ENCODE assay signal across 21 cellular contexts in genomic region chr4:1655081-1655480, GRCh38. TPM values are rescaled to one million over a fixed set of nuclear protein-coding genes. Genes with fewer than 3 reads are reported as not detected.
A peak's percentile ranks its signal among the peaks of the same experiment; 100 is the strongest.
DNase-seq lines count a peak whose midpoint lies in the region; ATAC-seq, FAIRE-seq and TF ChIP-seq lines count a peak whose summit lies in the region.
"Had no signal": no experiment of that assay in that cellular context is flagged by ENCODE, and none has a peak within 500 bp of the region (broad histone marks: within the 10 kb centered on the region; RNA-seq: fewer than 3 reads in every experiment).

No MANE protein-coding gene starts in this region.

- H3K36me3 ChIP-seq in K562 (ENCODE audit: control insufficient read depth, insufficient read depth, low read length) (no peaks in the 10 kb centered on the region), neuronal stem cell (replicated peaks in 1 of 2; ENCODE audit: control insufficient read depth in 2 of 2, insufficient read depth in 2 of 2, low read length in 2 of 2) (peaks cover 0 to 2% of the 10 kb centered on the region in 2 donors), brain microvascular endothelial cell (replicated peaks) (no peaks in the 10 kb centered on the region)
- H3K36me3 ChIP-seq: BLaER1 treated with 17β-estradiol and CSF1 and Interleukin-3, amounts not matched to agents 10 nM and 100 nM had no signal

- H3K79me1 ChIP-seq in neuronal stem cell (ENCODE audit: low read depth, low read length) = peaks cover 7% of the 10 kb centered on the region

- no peak for TF ChIP-seq POLR2A in K562 (conservative IDR thresholded peaks at IDR 0.05)

- intact Hi-C loops in Right ventricle myocardium inferior (cut with DNase I) (no loop called here), left ventricle myocardium superior (cut with micrococcal nuclease) (no loop called here), K562 (cut with micrococcal nuclease) (no loop called here)

- no peak overlapping the region for H2AFZ ChIP-seq in K562 (ENCODE audit: low read depth, low read length)
- H2AFZ ChIP-seq in neuronal stem cell (ENCODE audit: low read length) = no peak overlapping the region

- peak overlapping the region; percentile 21 for H3K14ac ChIP-seq in neuronal stem cell (ENCODE audit: low read length)

- H3K9ac ChIP-seq in K562 (ENCODE audit: insufficient read depth in 1 of 2, low read depth in 2 of 2, low read length in 2 of 2) (no peak overlapping the region), neuronal stem cell (ENCODE audit: low read depth, low read length, poor library complexity) (peak overlapping the region; percentile 44)

- H3K4me2 ChIP-seq in K562 (ENCODE audit: insufficient read depth, low read length) (no peak overlapping the region), neuronal stem cell (ENCODE audit: insufficient read depth, low read length, poor library complexity, severe bottlenecking) (no peak overlapping the region)
- H3K4me2 ChIP-seq: A549 had no signal

- peak; percentile 57 for DNase-seq in Right ventricle myocardium inferior (ENCODE audit: missing footprints)
- no peak for DNase-seq in left ventricle myocardium superior
- no peak for DNase-seq in K562 (ENCODE audit: extremely low read depth in 1 of 4, low spot score in 3 of 4)
- no peak for DNase-seq in neuronal stem cell (ENCODE audit: low spot score)
- no peak for DNase-seq in brain microvascular endothelial cell
- DNase-seq: AML-193; Caco-2; Calu3; CD4-positive, alpha-beta T cell; CD8-positive, alpha-beta T cell; DMS79 treated with DMSO at 0.1 percent for 48 hours; GF-D8 had no signal

- H2BK12ac ChIP-seq in neuronal stem cell (ENCODE audit: low read length) = no peak overlapping the region

- H3K9me1 ChIP-seq in K562 (ENCODE audit: control insufficient read depth, insufficient read depth, low read length) = no peaks in the 10 kb centered on the region

- TF ChIP-seq EP300 in K562 (IDR thresholded peaks at IDR 0.05; ENCODE audit: low read length) = no peak

- POLR2A ChIA-PET in K562 (lab: Yijun Ruan, JAX) = interaction anchor here (0.8 kb wide), 1 partner anchor 155 kb away, joined by 3 read pairs; no protein-coding TSS in a partner anchor

- H3K27me3 ChIP-seq in K562 (ENCODE audit: control insufficient read depth in 2 of 2, insufficient read depth in 2 of 2, low read length in 2 of 2) = peaks cover 0 to 12% of the 10 kb centered on the region in 2 experiments; a peak in 3 of 5 replicates
- H3K27me3 ChIP-seq in neuronal stem cell (ENCODE audit: control insufficient read depth in 3 of 3, insufficient read depth in 3 of 3, low read depth in 1 of 3, low read length in 3 of 3) = peaks cover 0 to 8% (median 0%) of the 10 kb centered on the region in 3 experiments
- no peaks in the 10 kb centered on the region for H3K27me3 ChIP-seq in brain microvascular endothelial cell (replicated peaks)
- H3K27me3 ChIP-seq: BLaER1 treated with 17β-estradiol and CSF1 and Interleukin-3, amounts not matched to agents 10 nM and 100 nM had no signal

- TF ChIP-seq RAD21 in K562 (CRISPR knock-in tag; conservative IDR thresholded peaks at IDR 0.05 in 1 of 2, IDR thresholded peaks at IDR 0.05 in 1 of 2) = no peak

- no peak for TF ChIP-seq CTCF in K562 (IDR thresholded peaks at IDR 0.05 in 2 of 3, conservative IDR thresholded peaks at IDR 0.05 in 1 of 3; ENCODE audit: insufficient read depth in 2 of 3, low read depth in 1 of 3, low read length in 3 of 3)
- no peak for TF ChIP-seq CTCF in brain microvascular endothelial cell (IDR thresholded peaks at IDR 0.05; ENCODE audit: low read depth, low read length, missing control alignments)

- in situ Hi-C loops in K562 (cut with MboI) = no loop called here
- in situ Hi-C loops in brain microvascular endothelial cell (cut with HindIII; ENCODE audit: low pct_ligation_motif_present, low sequenced_read_pairs) = no loop called here

- no peak overlapping the region for H3K4me3 ChIP-seq in K562
- no peak overlapping the region for H3K4me3 ChIP-seq in neuronal stem cell (ENCODE audit: low read length in 2 of 2)
- no peak overlapping the region for H3K4me3 ChIP-seq in brain microvascular endothelial cell (ENCODE audit: low read depth, low read length)
- H3K4me3 ChIP-seq: A549; BLaER1 treated with 17β-estradiol and CSF1 and Interleukin-3, amounts not matched to agents 10 nM and 100 nM had no signal

- no TSS peak for BruUV-seq in K562 (replicated peaks; lab: Mats Ljungman, UMichigan)

- ATAC-seq in Right ventricle myocardium inferior = no peak
- no peak for ATAC-seq in left ventricle myocardium superior
- ATAC-seq in K562 = no peak
- no peak for ATAC-seq in HG03039 (IDR thresholded peaks at IDR 0.05; ENCODE audit: unreplicated experiment)
- ATAC-seq: A549; CD8-positive, alpha-beta T cell had no signal

- H2BK120ac ChIP-seq in neuronal stem cell (ENCODE audit: low read depth, low read length) = no peak overlapping the region

- peak overlapping the region; percentile 24 for H2BK5ac ChIP-seq in neuronal stem cell (ENCODE audit: low read length)

- H3K23ac ChIP-seq in neuronal stem cell (ENCODE audit: low read depth, low read length, poor library complexity) = no peak overlapping the region

- no peak overlapping the region for H3K18ac ChIP-seq in neuronal stem cell (ENCODE audit: low read length)

- H4K91ac ChIP-seq in neuronal stem cell (ENCODE audit: low read depth, low read length, poor library complexity) = no peak overlapping the region

- H3K9me3 ChIP-seq in K562 (replicated peaks; ENCODE audit: control insufficient read depth, insufficient read depth, low read depth, low read length) = no peaks in the 10 kb centered on the region
- H3K9me3 ChIP-seq in neuronal stem cell (replicated peaks in 1 of 2; ENCODE audit: control insufficient read depth in 2 of 2, insufficient read depth in 1 of 2, low read depth in 1 of 2, low read length in 2 of 2) = peaks cover 0 to 12% of the 10 kb centered on the region in 2 donors
- H3K9me3 ChIP-seq: A549, Caco-2 had no signal

- peaks cover 0 to 43% of the 10 kb centered on the region in 2 experiments; a peak in 2 of 5 replicates for H3K4me1 ChIP-seq in K562 (replicated peaks in 1 of 2; ENCODE audit: control insufficient read depth in 2 of 2, insufficient read depth in 2 of 2, low read length in 2 of 2)
- H3K4me1 ChIP-seq in neuronal stem cell (ENCODE audit: control insufficient read depth in 2 of 2, insufficient read depth in 1 of 2, low read depth in 1 of 2, low read length in 2 of 2) = peaks cover 0 to 4% of the 10 kb centered on the region in 2 donors
- H3K4me1 ChIP-seq: A549, Caco-2 had no signal

- CTCF ChIA-PET in K562 (lab: Yijun Ruan, JAX; ENCODE audit: low intra/inter-chr PET ratio) = no interaction called here

- no peak for FAIRE-seq in K562 (lab: Jason Lieb, UNC)
- FAIRE-seq: A549, D721Med, G401.6, GM12891, GM19239 had no signal

- H3K27ac ChIP-seq in K562 (ENCODE audit: extremely low read depth, low read depth, low read length) (no peak overlapping the region), neuronal stem cell (replicated peaks; ENCODE audit: low read length) (no peak overlapping the region), brain microvascular endothelial cell (no peak overlapping the region)
- H3K27ac ChIP-seq: 22Rv1; A549; BLaER1 treated with 17β-estradiol and CSF1 and Interleukin-3, amounts not matched to agents 10 nM and 100 nM; C4-2B had no signal

- no peak overlapping the region for H3K4ac ChIP-seq in neuronal stem cell (ENCODE audit: low read length)

- peaks cover 6% of the 10 kb centered on the region for H4K20me1 ChIP-seq in K562 (replicated peaks; ENCODE audit: control insufficient read depth, insufficient read depth, low read length)

- no peaks in the 10 kb centered on the region for H3K79me2 ChIP-seq in K562 (ENCODE audit: control insufficient read depth, insufficient read depth, low read length)

- peak overlapping the region; percentile 63 for H2AK5ac ChIP-seq in neuronal stem cell (ENCODE audit: low read depth, low read length)

- no peak overlapping the region for H4K8ac ChIP-seq in neuronal stem cell (ENCODE audit: low read depth, low read length)

- no peak overlapping the region for H2BK15ac ChIP-seq in neuronal stem cell (ENCODE audit: low read length)

- WGBS in K562 (ENCODE audit: insufficient coverage, low coverage, missing lambda C conversion rate) = 55% methylated on average over 25 of the region's 47 CpGs
- no CpG with 5 or more reads among the region's 47 CpGs for WGBS in neuronal stem cell (ENCODE audit: extremely low coverage in 2 of 2, insufficient read length in 2 of 2, insufficient replicate concordance in 1 of 2), 2 donors

RNA-seq across cellular contexts. Expression of gene FAM53A, which starts 29.0 kb away (rescaled TPM):
- total RNA-seq in Right ventricle myocardium inferior (0.49 TPM), left ventricle myocardium superior (1.3 TPM), K562 (2014; rRNA removed) (1.8 and 2.6 TPM in 2 replicates), K562 (2014; rRNA removed; fragmentation: Illumina TruSeq; extraction: Trizol) (0.76 TPM in 1 of 2 replicates, not detected in the other), K562 (2015; rRNA removed; fragmentation: Illumina TruSeq; extraction: Trizol) (1.1 TPM in 2 replicates), K562 (2021) (1.6 and 2.0 TPM in 2 replicates)
- total RNA-seq in K562 (2011; cell fraction: chromatin; rRNA removed; ENCODE audit: low replicate concordance) = 3.4 and 8.9 TPM in 2 replicates
- total RNA-seq in K562 (2011; cell fraction: nucleolus; rRNA removed) = 2.8 and 3.7 TPM in 2 replicates
- total RNA-seq in K562 (2011; cell fraction: nucleoplasm; rRNA removed) = 2.1 and 2.4 TPM in 2 replicates
- polyA plus RNA-seq in K562 (2011; rRNA removed) (0.53 and 1.3 TPM in 2 replicates), K562 (2014; fragmentation: Illumina TruSeq; extraction: Trizol) (0.62 and 1.4 TPM in 2 replicates), K562 (2014; fragmentation: Nextera tagmentation; extraction: Ambion mirVana) (not detected), K562 (2014; rRNA removed) (1.4 and 2.7 TPM in 2 replicates)
- 1.7 and 2.5 TPM in 2 replicates for polyA plus RNA-seq in K562 (2011; cell fraction: cytosol; rRNA removed)
- 1.9 and 2.9 TPM in 2 replicates for polyA plus RNA-seq in K562 (2011; cell fraction: nucleus; rRNA removed)
- 1.4 and 2.1 TPM in 2 replicates for polyA plus RNA-seq in K562 (2012)
- polyA minus RNA-seq in K562 (2011; rRNA and poly(A)+ RNA removed) = 0.45 and 1.1 TPM in 2 replicates
- 2.6 and 3.8 TPM in 2 replicates for polyA minus RNA-seq in K562 (2011; cell fraction: cytosol; rRNA and poly(A)+ RNA removed)
- 1.00 and 1.8 TPM in 2 replicates for polyA minus RNA-seq in K562 (2011; cell fraction: nucleus; rRNA and poly(A)+ RNA removed)
- polyA plus RNA-seq in neuronal stem cell (2013, experiment 1 of 2) = 2.0 TPM
- polyA plus RNA-seq in neuronal stem cell (2013, experiment 2 of 2) = 1.3 TPM

RNA-seq across cellular contexts. Expression of gene SLBP, which starts 57.0 kb away (rescaled TPM):
- total RNA-seq in Right ventricle myocardium inferior = 13.7 TPM
- 14.3 TPM for total RNA-seq in left ventricle myocardium superior
- 30.7 and 52.5 TPM in 2 replicates for total RNA-seq in K562 (2011; cell fraction: chromatin; rRNA removed; ENCODE audit: low replicate concordance)
- 27.1 and 28.9 TPM in 2 replicates for total RNA-seq in K562 (2011; cell fraction: nucleolus; rRNA removed)
- total RNA-seq in K562 (2011; cell fraction: nucleoplasm; rRNA removed) = 42.8 and 65.1 TPM in 2 replicates
- total RNA-seq in K562 (2014; rRNA removed) = 185 and 221 TPM in 2 replicates
- 161 and 175 TPM in 2 replicates for total RNA-seq in K562 (2014; rRNA removed; fragmentation: Illumina TruSeq; extraction: Trizol)
- total RNA-seq in K562 (2015; rRNA removed; fragmentation: Illumina TruSeq; extraction: Trizol) = 148 and 164 TPM in 2 replicates
- total RNA-seq in K562 (2021) = 123 and 128 TPM in 2 replicates
- polyA plus RNA-seq in K562 (2011; rRNA removed) = 121 and 191 TPM in 2 replicates
- 86.2 and 92.0 TPM in 2 replicates for polyA plus RNA-seq in K562 (2011; cell fraction: cytosol; rRNA removed)
- 39.9 and 51.3 TPM in 2 replicates for polyA plus RNA-seq in K562 (2011; cell fraction: nucleus; rRNA removed)
- polyA plus RNA-seq in K562 (2012) = 91.7 and 104 TPM in 2 replicates
- polyA plus RNA-seq in K562 (2014; fragmentation: Illumina TruSeq; extraction: Trizol) = 171 and 214 TPM in 2 replicates
- polyA plus RNA-seq in K562 (2014; fragmentation: Nextera tagmentation; extraction: Ambion mirVana) = 10 to 100 TPM; 49.4 to 81.8 TPM
- polyA plus RNA-seq in K562 (2014; rRNA removed) = 157 and 162 TPM in 2 replicates
- 103 and 121 TPM in 2 replicates for polyA minus RNA-seq in K562 (2011; rRNA and poly(A)+ RNA removed)
- polyA minus RNA-seq in K562 (2011; cell fraction: cytosol; rRNA and poly(A)+ RNA removed) = 51.2 and 63.8 TPM in 2 replicates
- polyA minus RNA-seq in K562 (2011; cell fraction: nucleus; rRNA and poly(A)+ RNA removed) = 14.9 and 23.8 TPM in 2 replicates
- polyA plus RNA-seq in neuronal stem cell (2013, experiment 1 of 2) = 44.6 TPM
- 44.5 TPM for polyA plus RNA-seq in neuronal stem cell (2013, experiment 2 of 2)
